In the genomic region with DNA sequence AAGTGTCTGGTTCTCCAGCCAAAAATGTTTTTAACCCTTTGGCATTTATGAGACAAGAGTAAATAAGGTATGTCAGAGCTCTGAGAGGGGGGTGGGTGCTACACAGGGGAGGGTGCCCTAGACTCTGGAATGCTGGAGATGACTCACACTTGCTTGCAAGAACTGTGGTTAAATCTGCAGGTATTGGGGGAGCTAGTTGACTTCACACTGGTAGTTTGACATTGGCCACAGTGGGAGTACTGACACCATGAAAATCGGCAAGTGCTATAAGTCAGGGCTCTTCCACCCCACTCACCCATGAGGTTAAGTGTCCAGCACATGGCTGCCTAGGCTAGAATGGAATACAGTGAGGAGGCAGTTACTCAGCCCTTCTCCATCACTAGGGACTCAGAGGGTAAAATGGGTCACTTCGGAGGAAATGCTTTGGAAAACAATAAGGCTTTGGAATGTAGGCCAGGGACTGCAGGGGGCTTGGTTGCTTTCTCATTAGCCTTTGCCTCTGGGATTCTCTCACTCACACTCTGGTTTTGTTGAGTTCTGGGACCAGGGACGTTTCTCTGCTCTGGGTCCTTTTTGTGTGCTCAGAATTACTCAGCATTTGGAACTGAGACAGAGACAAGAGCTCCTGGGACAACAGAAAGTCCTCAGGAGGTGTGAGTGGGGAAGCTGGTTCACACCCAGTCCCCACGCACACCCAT, we compare ENCODE assay signal across 12 cellular contexts.
DNase-seq lines count a peak whose midpoint lies in the region; ATAC-seq, FAIRE-seq and TF ChIP-seq lines count a peak whose summit lies in the region.
"Had no signal": no experiment of that assay in that cellular context is flagged by ENCODE, and none has a peak within 500 bp of the region (broad histone marks: within the 10 kb centered on the region; RNA-seq: fewer than 3 reads in every experiment).

No MANE protein-coding gene starts in this region.

- dilution Hi-C loops in endothelial cell of umbilical vein (cut with MboI; ENCODE audit: extremely low pct_ligation_motif_present, low sequenced_read_pairs), result no loop called here

- no peak overlapping the region for H3K4me2 ChIP-seq in endothelial cell of umbilical vein (ENCODE audit: insufficient read depth, low read length)

- TF ChIP-seq CTCF in endothelial cell of umbilical vein (IDR thresholded peaks at IDR 0.05; ENCODE audit: extremely low read depth in 1 of 2, insufficient read depth in 1 of 2, low read depth in 1 of 2, low read length in 2 of 2) (no peak), mesothelial cell of epicardium (IDR thresholded peaks at IDR 0.05; ENCODE audit: unreplicated experiment) (no peak), glutamatergic neuron (IDR thresholded peaks at IDR 0.05; ENCODE audit: partially characterized antibody, unreplicated experiment) (no peak)

- H3K27ac ChIP-seq in endothelial cell of umbilical vein (ENCODE audit: insufficient read depth, low read depth, low read length), result peak overlapping the region; percentile 6

- no peak for DNase-seq in Right ventricle myocardium inferior (ENCODE audit: missing footprints)
- DNase-seq in cardiac septum (ENCODE audit: low spot score), result no peak
- DNase-seq in endothelial cell of umbilical vein (ENCODE audit: low read depth, low spot score), result peak; percentile 59
- no peak for DNase-seq in mesothelial cell of epicardium (ENCODE audit: low spot score in 2 of 2, unreplicated experiment in 2 of 2)
- DNase-seq in NCI-H82 (lab: John Stamatoyannopoulos, UW), result no peak
- no peak for DNase-seq in glutamatergic neuron
- no peak for DNase-seq in DMS114 treated with DMSO at 0.1 percent for 48 hours (lab: John Stamatoyannopoulos, UW; ENCODE audit: unreplicated experiment)
- DNase-seq in activated T-helper 1 cell treated with anti-CD3 and anti-CD28 coated beads, Interleukin-12 subunit alpha, Interleukin-12 subunit beta, Interleukin-2, Interleukin-4 antibody, amounts not matched to agents 30 ng/mL and 10 ng/mL and 1 ng/mL, durations not matched to agents 14 hours and 24 hours and 36 hours (ENCODE audit: low spot score), result no peak
- DNase-seq: activated CD4-positive, alpha-beta T cell treated with anti-CD3 and anti-CD28 coated beads for 1 hour; left colon; stimulated activated CD4-positive, alpha-beta T cell treated with anti-CD3 and anti-CD28 coated beads, Interleukin-2, amount 100 ng/mL, for 48 hours had no signal

- H3K27ac Mint-ChIP-seq in mesothelial cell of epicardium (peak overlapping the region; percentile 87), glutamatergic neuron (ENCODE audit: unreplicated experiment) (no peak overlapping the region)
- H3K27ac Mint-ChIP-seq in activated T-helper 1 cell treated with anti-CD3 and anti-CD28 coated beads, Interleukin-12 subunit alpha, Interleukin-12 subunit beta, Interleukin-2, Interleukin-4 antibody, amounts not matched to agents 30 ng/mL and 10 ng/mL and 1 ng/mL, durations not matched to agents 14 hours and 24 hours and 36 hours, result no peak overlapping the region

- H3K4me3 Mint-ChIP-seq in mesothelial cell of epicardium, result no peak overlapping the region
- H3K4me3 Mint-ChIP-seq in glutamatergic neuron (ENCODE audit: unreplicated experiment), result no peak overlapping the region
- H3K4me3 Mint-ChIP-seq in activated T-helper 1 cell treated with anti-CD3 and anti-CD28 coated beads, Interleukin-12 subunit alpha, Interleukin-12 subunit beta, Interleukin-2, Interleukin-4 antibody, amounts not matched to agents 30 ng/mL and 10 ng/mL and 1 ng/mL, durations not matched to agents 14 hours and 24 hours and 36 hours, result no peak overlapping the region

- no peaks in the 10 kb centered on the region for H4K20me1 ChIP-seq in endothelial cell of umbilical vein (replicated peaks; ENCODE audit: control insufficient read depth, extremely low read depth, insufficient read depth, low read length)

- peaks cover 4% of the 10 kb centered on the region for H3K9me3 Mint-ChIP-seq in mesothelial cell of epicardium
- H3K9me3 Mint-ChIP-seq in glutamatergic neuron (ENCODE audit: unreplicated experiment), result peaks cover 3% of the 10 kb centered on the region
- H3K9me3 Mint-ChIP-seq in activated T-helper 1 cell treated with anti-CD3 and anti-CD28 coated beads, Interleukin-12 subunit alpha, Interleukin-12 subunit beta, Interleukin-2, Interleukin-4 antibody, amounts not matched to agents 30 ng/mL and 10 ng/mL and 1 ng/mL, durations not matched to agents 14 hours and 24 hours and 36 hours, result no peaks in the 10 kb centered on the region

- peak; percentile 53 for ATAC-seq in Right ventricle myocardium inferior
- ATAC-seq: GM12878, left colon had no signal

- no peaks in the 10 kb centered on the region for H3K79me2 ChIP-seq in endothelial cell of umbilical vein (ENCODE audit: control insufficient read depth, insufficient read depth, low read length)

- peak; percentile 92 for FAIRE-seq in endothelial cell of umbilical vein (lab: Jason Lieb, UNC)
- FAIRE-seq: GM12878 had no signal

- peaks cover 61% of the 10 kb centered on the region for H3K4me1 Mint-ChIP-seq in mesothelial cell of epicardium
- H3K4me1 Mint-ChIP-seq in glutamatergic neuron (ENCODE audit: low read depth, unreplicated experiment), result no peaks in the 10 kb centered on the region
- no peaks in the 10 kb centered on the region for H3K4me1 Mint-ChIP-seq in activated T-helper 1 cell treated with anti-CD3 and anti-CD28 coated beads, Interleukin-12 subunit alpha, Interleukin-12 subunit beta, Interleukin-2, Interleukin-4 antibody, amounts not matched to agents 30 ng/mL and 10 ng/mL and 1 ng/mL, durations not matched to agents 14 hours and 24 hours and 36 hours (ENCODE audit: low read depth)

- intact Hi-C loops in Right ventricle myocardium inferior (cut with DNase I) (no loop called here), cardiac septum (cut with DNase I) (loop anchor here (5.0 kb wide), 2 partner anchors 71 to 94 kb away; a partner anchor contains a TSS), endothelial cell of umbilical vein (cut with micrococcal nuclease) (no loop called here)
- intact Hi-C loops in activated T-helper 1 cell treated with anti-CD3 and anti-CD28 coated beads, Interleukin-12 subunit alpha, Interleukin-12 subunit beta, Interleukin-2, Interleukin-4 antibody, amounts not matched to agents 30 ng/mL and 10 ng/mL and 1 ng/mL, durations not matched to agents 14 hours and 24 hours and 36 hours (cut with micrococcal nuclease), result no loop called here

- no peaks in the 10 kb centered on the region for H3K36me3 ChIP-seq in endothelial cell of umbilical vein (ENCODE audit: control insufficient read depth in 2 of 2, extremely low read depth in 1 of 2, insufficient read depth in 2 of 2, low read length in 2 of 2)

- no peaks in the 10 kb centered on the region for H3K27me3 ChIP-seq in endothelial cell of umbilical vein (ENCODE audit: control insufficient read depth in 2 of 2, insufficient read depth in 2 of 2, low read length in 2 of 2)

- POLR2A ChIA-PET in endothelial cell of umbilical vein (lab: Charles Lee), result no interaction called here

- peaks cover 9% of the 10 kb centered on the region for H3K4me1 ChIP-seq in endothelial cell of umbilical vein (ENCODE audit: control insufficient read depth, extremely low read depth, insufficient read depth, low read length)

- TF ChIP-seq POLR2A in endothelial cell of umbilical vein (IDR thresholded peaks at IDR 0.05; ENCODE audit: low read depth, low read length), result no peak

- no peak overlapping the region for H3K9ac ChIP-seq in endothelial cell of umbilical vein (replicated peaks; ENCODE audit: extremely low read depth, insufficient read depth, low read length)

- H3K4me3 ChIP-seq in endothelial cell of umbilical vein (replicated peaks in 1 of 3; ENCODE audit: insufficient read depth in 1 of 3, low read depth in 1 of 3, low read length in 3 of 3), result no peak overlapping the region
- H3K4me3 ChIP-seq: GM12878 had no signal

- CTCF ChIA-PET in endothelial cell of umbilical vein (lab: Charles Lee), result interaction anchor here (0.9 to 1.4 kb wide), 3 partner anchors 15 to 20 kb away, joined by 3 to 4 read pairs (median 3); no protein-coding TSS in a partner anchor

- H3K9me3 ChIP-seq in endothelial cell of umbilical vein (replicated peaks; ENCODE audit: control insufficient read depth, insufficient read depth, low read length), result no peaks in the 10 kb centered on the region

- no peaks in the 10 kb centered on the region for H3K36me3 Mint-ChIP-seq in mesothelial cell of epicardium
- H3K36me3 Mint-ChIP-seq in glutamatergic neuron (ENCODE audit: unreplicated experiment), result peaks cover 13% of the 10 kb centered on the region
- no peaks in the 10 kb centered on the region for H3K36me3 Mint-ChIP-seq in activated T-helper 1 cell treated with anti-CD3 and anti-CD28 coated beads, Interleukin-12 subunit alpha, Interleukin-12 subunit beta, Interleukin-2, Interleukin-4 antibody, amounts not matched to agents 30 ng/mL and 10 ng/mL and 1 ng/mL, durations not matched to agents 14 hours and 24 hours and 36 hours (ENCODE audit: low read depth)

- H3K9me1 ChIP-seq in endothelial cell of umbilical vein (replicated peaks; ENCODE audit: control insufficient read depth, extremely low read depth, insufficient read depth, low read length), result no peaks in the 10 kb centered on the region

- BruUV-seq in endothelial cell of umbilical vein (replicated peaks; lab: Mats Ljungman, UMichigan), result no TSS peak

- H2AFZ ChIP-seq in endothelial cell of umbilical vein (ENCODE audit: low read depth, low read length), result peak overlapping the region; percentile 7

- H3K27me3 Mint-ChIP-seq in mesothelial cell of epicardium (ENCODE audit: low read depth), result no peaks in the 10 kb centered on the region
- H3K27me3 Mint-ChIP-seq in glutamatergic neuron (ENCODE audit: unreplicated experiment), result peaks cover 3% of the 10 kb centered on the region
- peaks cover 7% of the 10 kb centered on the region for H3K27me3 Mint-ChIP-seq in activated T-helper 1 cell treated with anti-CD3 and anti-CD28 coated beads, Interleukin-12 subunit alpha, Interleukin-12 subunit beta, Interleukin-2, Interleukin-4 antibody, amounts not matched to agents 30 ng/mL and 10 ng/mL and 1 ng/mL, durations not matched to agents 14 hours and 24 hours and 36 hours (ENCODE audit: insufficient read depth)

TF ChIP-seq in endothelial cell of umbilical vein, 7 proteins besides CTCF, POLR2A, EP300 and RAD21:
- TF ChIP-seq FOS (IDR thresholded peaks at IDR 0.05; ENCODE audit: borderline replicate concordance, insufficient read depth, low read length) (peak; percentile 17), JUN (IDR thresholded peaks at IDR 0.05; ENCODE audit: borderline replicate concordance, insufficient read depth, insufficient read length, low read depth) (peak; percentile 16), MYC (IDR thresholded peaks at IDR 0.05; ENCODE audit: low read depth, low read length) (no peak)
- TF ChIP-seq, protein P1, sequence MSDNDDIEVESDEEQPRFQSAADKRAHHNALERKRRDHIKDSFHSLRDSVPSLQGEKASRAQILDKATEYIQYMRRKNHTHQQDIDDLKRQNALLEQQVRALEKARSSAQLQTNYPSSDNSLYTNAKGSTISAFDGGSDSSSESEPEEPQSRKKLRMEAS (IDR thresholded peaks at IDR 0.05; ENCODE audit: insufficient read depth, insufficient read length), result no peak
